19 cellular contexts compared by ENCODE assay signal in genomic region chr19:33419763-33420080, GRCh38.
"Had no signal": no experiment of that assay in that cellular context is flagged by ENCODE, and none has a peak within 500 bp of the region (broad histone marks: within the 10 kb centered on the region; RNA-seq: fewer than 3 reads in every experiment).

No MANE protein-coding gene starts in this region.

- H3K9me3 Mint-ChIP-seq: activated CD8-positive, alpha-beta T cell treated with anti-CD3 and anti-CD28 coated beads for 36 hours; memory B cell; natural killer cell treated with Interleukin-12 subunit alpha and Interleukin-12 subunit beta and Interleukin-15 and Interleukin-18, amount 100 ng/mL, for 72 hours; stimulated activated naive CD8-positive, alpha-beta T cell treated with anti-CD3 and anti-CD28 coated beads, Interleukin-15, amount 100 ng/mL, for 72 hours had no signal

- H3K9me3 ChIP-seq: colonic mucosa, pancreas, testis, upper lobe of right lung had no signal

- H3K36me3 ChIP-seq: cardiac muscle cell, colonic mucosa, pancreas, upper lobe of right lung had no signal

- H3K4me1 ChIP-seq: colonic mucosa, pancreas, testis, upper lobe of right lung had no signal

- H3K36me3 Mint-ChIP-seq: natural killer cell treated with Interleukin-12 subunit alpha and Interleukin-12 subunit beta and Interleukin-15 and Interleukin-18, amount 100 ng/mL, for 72 hours had no signal

- ATAC-seq: activated CD8-positive, alpha-beta T cell treated with anti-CD3 and anti-CD28 coated beads for 36 hours; left cardiac atrium; natural killer cell treated with Interleukin-12 subunit alpha and Interleukin-12 subunit beta and Interleukin-15 and Interleukin-18, amount 100 ng/mL, for 72 hours; pancreas; stimulated activated naive CD8-positive, alpha-beta T cell treated with anti-CD3 and anti-CD28 coated beads, Interleukin-15, amount 100 ng/mL, for 72 hours; upper lobe of right lung had no signal

- H3K27ac ChIP-seq: cardiac muscle cell, colonic mucosa, pancreas, testis, upper lobe of right lung, VCaP had no signal

- H3K27me3 Mint-ChIP-seq: activated CD8-positive, alpha-beta T cell treated with anti-CD3 and anti-CD28 coated beads for 36 hours; memory B cell; natural killer cell treated with Interleukin-12 subunit alpha and Interleukin-12 subunit beta and Interleukin-15 and Interleukin-18, amount 100 ng/mL, for 72 hours; stimulated activated naive CD8-positive, alpha-beta T cell treated with anti-CD3 and anti-CD28 coated beads, Interleukin-15, amount 100 ng/mL, for 72 hours had no signal

- DNase-seq: activated CD4-positive, alpha-beta T cell treated with anti-CD3 and anti-CD28 coated beads for 4 hours; activated CD8-positive, alpha-beta memory T cell treated with anti-CD3 and anti-CD28 coated beads, Interleukin-2, amount 50 U/mL, for 48 hours; activated CD8-positive, alpha-beta T cell treated with anti-CD3 and anti-CD28 coated beads for 36 hours; activated naive CD4-positive, alpha-beta T cell treated with Interleukin-2 at 50 U/mL for 16 hours; colonic mucosa; effector CD4-positive, alpha-beta T cell; foreskin melanocyte; stimulated activated CD4-positive, alpha-beta T cell treated with anti-CD3 and anti-CD28 coated beads, Interleukin-15, amount 100 ng/mL, for 24 hours; stimulated activated CD4-positive, alpha-beta T cell treated with anti-CD3 and anti-CD28 coated beads, Interleukin-4, amount 100 ng/mL, for 4 hours; stimulated activated naive CD8-positive, alpha-beta T cell treated with anti-CD3 and anti-CD28 coated beads, Interleukin-15, amount 100 ng/mL, for 72 hours; T-helper 1 cell; testis; upper lobe of right lung had no signal

- H3K4me3 ChIP-seq: cardiac muscle cell, colonic mucosa, pancreas, testis, upper lobe of right lung had no signal

- H3K27me3 ChIP-seq: cardiac muscle cell, colonic mucosa, pancreas, testis, upper lobe of right lung had no signal

- H3K4me3 Mint-ChIP-seq: activated CD8-positive, alpha-beta T cell treated with anti-CD3 and anti-CD28 coated beads for 36 hours; memory B cell; natural killer cell treated with Interleukin-12 subunit alpha and Interleukin-12 subunit beta and Interleukin-15 and Interleukin-18, amount 100 ng/mL, for 72 hours; stimulated activated naive CD8-positive, alpha-beta T cell treated with anti-CD3 and anti-CD28 coated beads, Interleukin-15, amount 100 ng/mL, for 72 hours had no signal

- H3K27ac Mint-ChIP-seq: activated CD8-positive, alpha-beta T cell treated with anti-CD3 and anti-CD28 coated beads for 36 hours; memory B cell; natural killer cell treated with Interleukin-12 subunit alpha and Interleukin-12 subunit beta and Interleukin-15 and Interleukin-18, amount 100 ng/mL, for 72 hours; stimulated activated naive CD8-positive, alpha-beta T cell treated with anti-CD3 and anti-CD28 coated beads, Interleukin-15, amount 100 ng/mL, for 72 hours had no signal
